25 cellular contexts compared by ENCODE assay signal in the genomic region with DNA sequence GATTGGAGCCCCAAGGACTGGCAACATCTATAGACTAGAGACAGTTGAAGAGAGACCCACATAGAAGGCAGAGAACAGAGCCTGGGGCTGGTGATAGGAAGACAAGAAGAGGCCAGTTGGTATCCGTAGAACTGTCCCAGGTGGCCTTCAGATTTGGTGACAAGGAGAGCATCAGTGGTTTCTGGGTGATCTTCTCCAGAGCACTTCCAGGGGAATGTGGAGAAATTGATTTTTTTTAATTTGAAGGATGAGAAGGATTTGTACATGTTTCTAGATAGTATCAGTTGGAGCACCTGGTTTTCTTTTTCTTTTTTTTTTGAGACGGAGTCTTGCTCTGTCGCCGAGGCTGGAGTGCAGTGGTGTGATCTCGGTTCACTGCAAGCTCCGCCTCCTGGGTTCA. TPM values are rescaled to one million over a fixed set of nuclear protein-coding genes. Genes with fewer than 3 reads are reported as not detected.
"Had no signal": no experiment of that assay in that cellular context is flagged by ENCODE, and none has a peak within 500 bp of the region (broad histone marks: within the 10 kb centered on the region; RNA-seq: fewer than 3 reads in every experiment).

No MANE protein-coding gene starts in this region.

- H3K36me3 ChIP-seq: heart right ventricle, lower lobe of right lung, pancreas, prostate gland, upper lobe of right lung had no signal

- H3K9me3 Mint-ChIP-seq: mesothelial cell of epicardium; naive B cell; natural killer cell; stimulated activated effector memory CD8-positive, alpha-beta T cell treated with anti-CD3 and anti-CD28 coated beads, Interleukin-12 subunit alpha, Interleukin-12 subunit beta, amount 100 ng/mL, for 72 hours; stimulated activated naive CD8-positive, alpha-beta T cell treated with anti-CD3 and anti-CD28 coated beads, Interleukin-15, amount 100 ng/mL, for 72 hours had no signal

- H3K4me3 Mint-ChIP-seq: mesothelial cell of epicardium; naive B cell; natural killer cell; nephron progenitor cell; stimulated activated effector memory CD8-positive, alpha-beta T cell treated with anti-CD3 and anti-CD28 coated beads, Interleukin-12 subunit alpha, Interleukin-12 subunit beta, amount 100 ng/mL, for 72 hours; stimulated activated naive CD8-positive, alpha-beta T cell treated with anti-CD3 and anti-CD28 coated beads, Interleukin-15, amount 100 ng/mL, for 72 hours had no signal

- H3K27ac ChIP-seq: hepatocyte, pancreas, prostate gland, tibial nerve, upper lobe of right lung had no signal

- H3K27ac Mint-ChIP-seq: mesothelial cell of epicardium; natural killer cell; nephron progenitor cell; stimulated activated effector memory CD8-positive, alpha-beta T cell treated with anti-CD3 and anti-CD28 coated beads, Interleukin-12 subunit alpha, Interleukin-12 subunit beta, amount 100 ng/mL, for 72 hours; stimulated activated naive CD8-positive, alpha-beta T cell treated with anti-CD3 and anti-CD28 coated beads, Interleukin-15, amount 100 ng/mL, for 72 hours had no signal

- DNase-seq: islet precursor cell; left ventricle myocardium superior; lower lobe of right lung; mammary epithelial cell; mesenchymal stem cell; naive B cell; natural killer cell; nephron progenitor cell; pancreas; retina; stimulated activated CD4-positive, alpha-beta T cell treated with anti-CD3 and anti-CD28 coated beads, Interleukin-4, amount 100 ng/mL, for 24 hours; stimulated activated naive CD4-positive, alpha-beta T cell; stimulated activated naive CD8-positive, alpha-beta T cell treated with anti-CD3 and anti-CD28 coated beads, Interleukin-15, amount 100 ng/mL, for 72 hours; upper lobe of right lung had no signal

- H3K36me3 Mint-ChIP-seq: mesothelial cell of epicardium, naive B cell, natural killer cell had no signal

- ATAC-seq: left ventricle myocardium superior; natural killer cell; pancreas; stimulated activated effector memory CD8-positive, alpha-beta T cell treated with anti-CD3 and anti-CD28 coated beads, Interleukin-12 subunit alpha, Interleukin-12 subunit beta, amount 100 ng/mL, for 72 hours; stimulated activated naive CD8-positive, alpha-beta T cell treated with anti-CD3 and anti-CD28 coated beads, Interleukin-15, amount 100 ng/mL, for 72 hours had no signal

- H3K79me2 ChIP-seq: hepatocyte had no signal

- H3K4me1 Mint-ChIP-seq: naive B cell, natural killer cell had no signal

- H3K4me2 ChIP-seq: hepatocyte had no signal

- H3K27me3 ChIP-seq: heart right ventricle, hepatocyte, pancreas, tibial nerve, upper lobe of right lung had no signal

- H3K4me1 ChIP-seq: pancreas, tibial nerve, upper lobe of right lung had no signal

- H3K4me3 ChIP-seq: heart right ventricle, hepatocyte, lower lobe of right lung, pancreas, prostate gland, skin epidermis, tibial nerve, upper lobe of right lung had no signal

RNA-seq across cellular contexts. Expression of a gene that starts 25.7 kb away (rescaled TPM):
- total RNA-seq: heart right ventricle, hepatocyte, kidney epithelial cell, mammary epithelial cell, mononuclear cell, natural killer cell, osteoblast, sciatic nerve, tibial nerve had no signal
- polyA plus RNA-seq: heart right ventricle, hepatocyte, mammary epithelial cell had no signal
